In genomic region chr19:703329-703650, GRCh38 we compare ENCODE assay signal across 1 cellular context.
TF ChIP-seq lines count a peak whose summit lies in the region.

No MANE protein-coding gene starts in this region.

TF ChIP-seq in IMR-90, 13 proteins besides CTCF, POLR2A, EP300 and RAD21:
- TF ChIP-seq ELK1 (IDR thresholded peaks at IDR 0.05; ENCODE audit: borderline replicate concordance, low read depth, low read length) (no peak), MAZ (IDR thresholded peaks at IDR 0.05; ENCODE audit: borderline replicate concordance, low read depth, low read length) (no peak), MXI1 (IDR thresholded peaks at IDR 0.05; ENCODE audit: borderline replicate concordance, low read depth, low read length) (no peak), MAFK (IDR thresholded peaks at IDR 0.05; ENCODE audit: low read depth, low read length) (no peak), RCOR1 (IDR thresholded peaks at IDR 0.05; ENCODE audit: insufficient replicate concordance, low read length) (no peak), NFE2L2 (IDR thresholded peaks at IDR 0.05; ENCODE audit: low read depth, low read length) (no peak), CHD1 (IDR thresholded peaks at IDR 0.05; ENCODE audit: low read depth, low read length) (no peak), SMC3 (IDR thresholded peaks at IDR 0.05; ENCODE audit: low read depth, low read length) (no peak), FOS (IDR thresholded peaks at IDR 0.05; ENCODE audit: low read depth, low read length) (no peak)
